In genomic region chr11:2194877-2195755, GRCh38 we compare ENCODE assay signal across 10 cellular contexts. TPM values are rescaled to one million over a fixed set of nuclear protein-coding genes. Genes with fewer than 3 reads are reported as not detected.
DNase-seq lines count a peak whose midpoint lies in the region; ATAC-seq and TF ChIP-seq lines count a peak whose summit lies in the region.
"Had no signal": no experiment of that assay in that cellular context is flagged by ENCODE, and none has a peak within 500 bp of the region (broad histone marks: within the 10 kb centered on the region; RNA-seq: fewer than 3 reads in every experiment).

No MANE protein-coding gene starts in this region.

- H3K4me1 ChIP-seq in CD8-positive, alpha-beta T cell (ENCODE audit: insufficient read depth, low read length): peaks cover 14% of the 10 kb centered on the region
- H3K4me1 ChIP-seq in uterus: no peaks in the 10 kb centered on the region

- POLR2A ChIA-PET in CD8-positive, alpha-beta T cell (lab: Charles Lee): no interaction called here

- no peaks in the 10 kb centered on the region for H3K9me3 Mint-ChIP-seq in CD8-positive, alpha-beta T cell

- no peaks in the 10 kb centered on the region for H3K27me3 ChIP-seq in CD8-positive, alpha-beta T cell (ENCODE audit: insufficient read depth, low read length)
- H3K27me3 ChIP-seq in HL-60 (ENCODE audit: insufficient read depth, poor library complexity, severe bottlenecking) (no peaks in the 10 kb centered on the region), WERI-Rb-1 (ENCODE audit: insufficient read depth, low read depth, severe bottlenecking) (peaks cover 8% of the 10 kb centered on the region), uterus (no peaks in the 10 kb centered on the region)
- H3K27me3 ChIP-seq: ovary had no signal

- ATAC-seq in CD8-positive, alpha-beta T cell: peak; percentile 51
- ATAC-seq in GM19023 (IDR thresholded peaks at IDR 0.05; ENCODE audit: unreplicated experiment): no peak

- peak; percentile 33 to 70 (median 44) for DNase-seq in CD8-positive, alpha-beta T cell
- peak in 1 of 2 experiments; percentile 23 for DNase-seq in HL-60 (ENCODE audit: low read depth in 1 of 2, low spot score in 1 of 2)
- peak; percentile 69 for DNase-seq in WERI-Rb-1
- DNase-seq in central memory CD4-positive, alpha-beta T cell: peak; percentile 10
- peak; percentile 87 for DNase-seq in myocyte (ENCODE audit: low read depth)
- no peak for DNase-seq in uterus
- DNase-seq in KG1 (lab: John Stamatoyannopoulos, UW): no peak

- H3K4me1 Mint-ChIP-seq in CD8-positive, alpha-beta T cell (ENCODE audit: low read depth): peaks cover 17% of the 10 kb centered on the region

- TF ChIP-seq POLR2A in uterus (IDR thresholded peaks at IDR 0.05): no peak

- H3K27ac ChIP-seq in CD8-positive, alpha-beta T cell (ENCODE audit: low read depth, low read length): no peak overlapping the region
- H3K27ac ChIP-seq in HL-60 (replicated peaks) (no peak overlapping the region), WERI-Rb-1 (no peak overlapping the region), uterus (no peak overlapping the region)
- H3K27ac ChIP-seq: ovary had no signal

- no peaks in the 10 kb centered on the region for H3K9me3 ChIP-seq in CD8-positive, alpha-beta T cell (ENCODE audit: low read length)
- H3K9me3 ChIP-seq in WERI-Rb-1 (ENCODE audit: severe bottlenecking) (no peaks in the 10 kb centered on the region), uterus (no peaks in the 10 kb centered on the region)
- H3K9me3 ChIP-seq: ovary had no signal

- H3K27me3 Mint-ChIP-seq in CD8-positive, alpha-beta T cell (ENCODE audit: low read depth): peaks cover 8% of the 10 kb centered on the region

- no peak overlapping the region for H3K4me3 ChIP-seq in CD8-positive, alpha-beta T cell (ENCODE audit: low read depth, low read length)
- H3K4me3 ChIP-seq in HL-60 (replicated peaks; ENCODE audit: insufficient read depth, low read length): no peak overlapping the region
- no peak overlapping the region for H3K4me3 ChIP-seq in WERI-Rb-1 (ENCODE audit: low read depth, low read length)
- H3K4me3 ChIP-seq in uterus: no peak overlapping the region
- H3K4me3 ChIP-seq: ovary had no signal

- no peak overlapping the region for H3K4me3 Mint-ChIP-seq in CD8-positive, alpha-beta T cell

- TF ChIP-seq CTCF in CD8-positive, alpha-beta T cell (IDR thresholded peaks at IDR 0.05): peak; percentile 86
- TF ChIP-seq CTCF in HL-60 (IDR thresholded peaks at IDR 0.05; ENCODE audit: insufficient read depth, low read length) (peak; percentile 82), WERI-Rb-1 (IDR thresholded peaks at IDR 0.05; ENCODE audit: low read depth, low read length) (peak; percentile 92), uterus (IDR thresholded peaks at IDR 0.05) (peak; percentile 20 to 56 (median 51))

- no peaks in the 10 kb centered on the region for H3K36me3 ChIP-seq in CD8-positive, alpha-beta T cell (ENCODE audit: insufficient read depth, low read length)
- H3K36me3 ChIP-seq in WERI-Rb-1: no peaks in the 10 kb centered on the region
- no peaks in the 10 kb centered on the region for H3K36me3 ChIP-seq in uterus
- H3K36me3 ChIP-seq: ovary had no signal

- no peak overlapping the region for H3K27ac Mint-ChIP-seq in CD8-positive, alpha-beta T cell

- CTCF ChIA-PET in CD8-positive, alpha-beta T cell (lab: Charles Lee): interaction anchor here (0.6 to 4.6 kb wide), 20 partner anchors 10 to 337 kb away, joined by 3 to 71 read pairs (median 4); partner anchors contain the start of genes C11orf21, MRPL23 and TSPAN32

- intact Hi-C loops in CD8-positive, alpha-beta T cell (cut with DNase I, micrococcal nuclease): no loop called here
- intact Hi-C loops in uterus (cut with DNase I; ENCODE audit: low total_unique reads): loop anchor here (10.0 kb wide), 1 partner anchor 110 kb away; the partner anchor contains the start of genes C11orf21 and TSPAN32

- H3K36me3 Mint-ChIP-seq in CD8-positive, alpha-beta T cell: no peaks in the 10 kb centered on the region

RNA-seq across cellular contexts. Expression of gene TH, which starts 23.5 kb away (rescaled TPM):
- not detected for total RNA-seq in CD8-positive, alpha-beta T cell
- total RNA-seq in myocyte: not detected in 2 replicates
- polyA plus RNA-seq in myocyte (2012): not detected
- 1 to 10 TPM in 1 of 4 donors, under 1 TPM in 1, not detected in 2; 0.37 to 1.3 TPM for total RNA-seq in uterus

RNA-seq across cellular contexts. Expression of gene INS, which starts 34.1 kb away (rescaled TPM):
- total RNA-seq in CD8-positive, alpha-beta T cell: not detected
- total RNA-seq in myocyte (not detected in 2 replicates), uterus (not detected)
- not detected for polyA plus RNA-seq in myocyte (2012)
- total RNA-seq: M059J had no signal
- polyA plus RNA-seq: ovary had no signal

RNA-seq across cellular contexts. Expression of gene IGF2, which starts 55.9 kb away (rescaled TPM):
- not detected for total RNA-seq in CD8-positive, alpha-beta T cell
- total RNA-seq in myocyte (330 and 438 TPM in 2 replicates), uterus (100 to 1,000 TPM in 3 of 4 donors, 10 to 100 TPM in 1; 54.1 to 347 (median 188) TPM)
- polyA plus RNA-seq in myocyte (2012): 915 TPM

Comparison
In these comparisons a context has a peak if more than half of its experiments do, and no peak if none do; other contexts are left out.
1. DNase-seq: peak in CD8-positive, alpha-beta T cell (7 of 7), WERI-Rb-1 (single experiment), central memory CD4-positive, alpha-beta T cell (single experiment) and myocyte (single experiment); none in uterus (0 of 2) and KG1 (single experiment).
2. RNA of gene IGF2, which starts 55.9 kb away (total RNA-seq): 330 to 438 TPM in myocyte and 54.1 to 347 TPM in uterus; not detected in CD8-positive, alpha-beta T cell; every median in the first group is over 10 times any median in the second.
3. Peak in every context shown above with its lines, with median percentiles within 50 percentile points of each other: CTCF ChIP-seq.